ENCODE assay signal across 15 cellular contexts in the genomic region with DNA sequence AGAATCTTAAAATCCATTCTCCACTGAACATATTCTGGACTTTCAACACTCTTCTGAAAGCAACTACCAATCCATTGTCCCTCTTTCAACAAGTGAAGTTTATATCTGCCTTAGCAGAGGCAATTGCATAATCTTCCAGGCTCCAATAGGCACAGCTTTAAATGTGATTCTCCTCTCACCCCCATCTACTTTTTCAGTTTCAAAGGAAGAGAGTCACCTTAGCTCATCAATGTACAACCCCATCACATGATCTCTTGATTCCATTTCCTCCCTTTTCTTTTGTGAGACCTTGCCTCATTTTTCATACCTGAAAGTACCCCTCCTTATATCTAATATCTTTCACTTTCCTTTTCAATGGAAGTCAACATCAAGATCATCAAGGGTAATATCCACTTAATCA.
DNase-seq lines count a peak whose midpoint lies in the region; ATAC-seq and TF ChIP-seq lines count a peak whose summit lies in the region.
"Had no signal": no experiment of that assay in that cellular context is flagged by ENCODE, and none has a peak within 500 bp of the region (broad histone marks: within the 10 kb centered on the region; RNA-seq: fewer than 3 reads in every experiment).

No MANE protein-coding gene starts in this region.

- H3K9me2 ChIP-seq in Loucy (replicated peaks; ENCODE audit: low read depth, low read length): no peaks in the 10 kb centered on the region

- H3K9ac ChIP-seq in DND-41 (ENCODE audit: low read depth, low read length): no peak overlapping the region
- no peak overlapping the region for H3K9ac ChIP-seq in Loucy (ENCODE audit: low read depth, low read length, poor library complexity, severe bottlenecking)
- H3K9ac ChIP-seq: GM23248 had no signal

- H3K79me2 ChIP-seq in DND-41 (ENCODE audit: insufficient read depth, low read length) (no peaks in the 10 kb centered on the region), Loucy (ENCODE audit: insufficient read depth, low read length) (no peaks in the 10 kb centered on the region)

- no peaks in the 10 kb centered on the region for H3K4me1 Mint-ChIP-seq in CD14-positive monocyte
- H3K4me1 Mint-ChIP-seq: B cell; CD4-positive, alpha-beta memory T cell had no signal

- no peak overlapping the region for H3K27ac Mint-ChIP-seq in CD14-positive monocyte
- H3K27ac Mint-ChIP-seq: B cell; CD4-positive, alpha-beta memory T cell; IgD-negative memory B cell had no signal

- H3K4me3 ChIP-seq in DND-41 (ENCODE audit: low read depth in 1 of 2, low read length in 2 of 2) (no peak overlapping the region), Loucy (ENCODE audit: low read length, poor library complexity, severe bottlenecking) (no peak overlapping the region), fibroblast of the aortic adventitia (ENCODE audit: low read depth, low read length) (no peak overlapping the region), HAP-1 (no peak overlapping the region)
- H3K4me3 ChIP-seq: GM23248 had no signal

- DNase-seq in DND-41: no peak
- DNase-seq in fibroblast of the aortic adventitia (ENCODE audit: low read depth): peak; percentile 14
- DNase-seq in renal cortical epithelial cell (ENCODE audit: low read depth): peak; percentile 34
- DNase-seq in Right ventricle myocardium inferior (ENCODE audit: missing footprints): no peak
- DNase-seq in CD14-positive monocyte (ENCODE audit: low spot score): no peak
- DNase-seq in HAP-1 (ENCODE audit: low spot score in 2 of 2): no peak
- DNase-seq: C1 segment of cervical spinal cord; CD4-positive, alpha-beta memory T cell; DMS79 treated with DMSO at 0.1 percent for 48 hours; GDM1; GM23248; KG1 had no signal

- H4K20me1 ChIP-seq in DND-41 (ENCODE audit: insufficient read depth, low read length): no peaks in the 10 kb centered on the region
- no peaks in the 10 kb centered on the region for H4K20me1 ChIP-seq in Loucy (ENCODE audit: insufficient read depth, low read length, poor library complexity, severe bottlenecking)

- H3K4me1 ChIP-seq in DND-41 (ENCODE audit: insufficient read depth, low read length): no peaks in the 10 kb centered on the region
- H3K4me1 ChIP-seq in Loucy (ENCODE audit: insufficient read depth, low read length, poor library complexity, severe bottlenecking): no peaks in the 10 kb centered on the region
- no peaks in the 10 kb centered on the region for H3K4me1 ChIP-seq in HAP-1

- H2AFZ ChIP-seq in DND-41 (ENCODE audit: low read depth, low read length) (peak overlapping the region; percentile 29; the same call in 1 of the 2 replicates), Loucy (ENCODE audit: low read length) (peak overlapping the region; percentile 13; the same call in 1 of the 2 replicates)
- H2AFZ ChIP-seq: GM23248 had no signal

- H3K4me3 Mint-ChIP-seq in CD14-positive monocyte: no peak overlapping the region
- H3K4me3 Mint-ChIP-seq: B cell; CD4-positive, alpha-beta memory T cell; IgD-negative memory B cell had no signal

- in situ Hi-C loops in HAP-1 (cut with MboI; ENCODE audit: low sequenced_read_pairs): no loop called here

- H3K36me3 Mint-ChIP-seq in CD14-positive monocyte: no peaks in the 10 kb centered on the region
- H3K36me3 Mint-ChIP-seq: CD4-positive, alpha-beta memory T cell; IgD-negative memory B cell had no signal

- ATAC-seq in DND-41 (ENCODE audit: insufficient read depth, low read depth): no peak
- no peak for ATAC-seq in Right ventricle myocardium inferior

- no peaks in the 10 kb centered on the region for H3F3A ChIP-seq in Loucy (ENCODE audit: low read depth)

- intact Hi-C loops in Right ventricle myocardium inferior (cut with DNase I): no loop called here
- intact Hi-C loops in CD14-positive monocyte (cut with micrococcal nuclease): no loop called here

- no peaks in the 10 kb centered on the region for H3K27me3 ChIP-seq in DND-41 (ENCODE audit: insufficient read depth, low read length, poor library complexity)
- H3K27me3 ChIP-seq in Loucy (ENCODE audit: insufficient read depth, low read length, poor library complexity, severe bottlenecking): no peaks in the 10 kb centered on the region
- no peaks in the 10 kb centered on the region for H3K27me3 ChIP-seq in HAP-1 (ENCODE audit: low read depth)

- peaks cover 0 to 2% (median 0%) of the 10 kb centered on the region in 7 donors for H3K9me3 Mint-ChIP-seq in CD14-positive monocyte
- H3K9me3 Mint-ChIP-seq: IgD-negative memory B cell had no signal

- H3K9me3 ChIP-seq in DND-41 (ENCODE audit: insufficient read depth, low read length, severe bottlenecking) (no peaks in the 10 kb centered on the region), Loucy (ENCODE audit: insufficient read depth, low read depth, low read length) (no peaks in the 10 kb centered on the region), HAP-1 (no peaks in the 10 kb centered on the region)

- H3K36me3 ChIP-seq in DND-41 (ENCODE audit: insufficient read depth, low read length) (no peaks in the 10 kb centered on the region), Loucy (ENCODE audit: insufficient read depth, low read length) (no peaks in the 10 kb centered on the region), HAP-1 (replicated peaks) (no peaks in the 10 kb centered on the region)

- no peak for TF ChIP-seq CTCF in DND-41 (IDR thresholded peaks at IDR 0.05; ENCODE audit: borderline replicate concordance, extremely low read depth, low read length, poor library complexity, severe bottlenecking)
- TF ChIP-seq CTCF in Loucy (conservative IDR thresholded peaks at IDR 0.05; ENCODE audit: low read length): no peak
- no peak for TF ChIP-seq CTCF in fibroblast of the aortic adventitia (IDR thresholded peaks at IDR 0.05; ENCODE audit: insufficient read depth, low read length)
- no peak for TF ChIP-seq CTCF in CD14-positive monocyte (IDR thresholded peaks at IDR 0.05)

- H3K4me2 ChIP-seq in DND-41 (ENCODE audit: insufficient read depth, low read length): no peak overlapping the region
- H3K4me2 ChIP-seq in Loucy (ENCODE audit: low read depth, low read length, poor library complexity, severe bottlenecking): no peak overlapping the region

- no peak overlapping the region for H3K27ac ChIP-seq in DND-41 (ENCODE audit: low read length)
- H3K27ac ChIP-seq: GM23248 had no signal

- H3K27me3 Mint-ChIP-seq in CD14-positive monocyte (ENCODE audit: low read depth in 3 of 3): peaks cover 0 to 2% (median 0%) of the 10 kb centered on the region in 3 donors
- H3K27me3 Mint-ChIP-seq: B cell; CD4-positive, alpha-beta memory T cell; IgD-negative memory B cell had no signal

Comparison
In these comparisons a context has a peak if more than half of its experiments do, and no peak if none do; other contexts are left out.
1. DNase-seq: peak in fibroblast of the aortic adventitia (single experiment) and renal cortical epithelial cell (single experiment); none in DND-41 (single experiment), Right ventricle myocardium inferior (single experiment), CD14-positive monocyte (single experiment) and HAP-1 (0 of 2).